In the genomic region with DNA sequence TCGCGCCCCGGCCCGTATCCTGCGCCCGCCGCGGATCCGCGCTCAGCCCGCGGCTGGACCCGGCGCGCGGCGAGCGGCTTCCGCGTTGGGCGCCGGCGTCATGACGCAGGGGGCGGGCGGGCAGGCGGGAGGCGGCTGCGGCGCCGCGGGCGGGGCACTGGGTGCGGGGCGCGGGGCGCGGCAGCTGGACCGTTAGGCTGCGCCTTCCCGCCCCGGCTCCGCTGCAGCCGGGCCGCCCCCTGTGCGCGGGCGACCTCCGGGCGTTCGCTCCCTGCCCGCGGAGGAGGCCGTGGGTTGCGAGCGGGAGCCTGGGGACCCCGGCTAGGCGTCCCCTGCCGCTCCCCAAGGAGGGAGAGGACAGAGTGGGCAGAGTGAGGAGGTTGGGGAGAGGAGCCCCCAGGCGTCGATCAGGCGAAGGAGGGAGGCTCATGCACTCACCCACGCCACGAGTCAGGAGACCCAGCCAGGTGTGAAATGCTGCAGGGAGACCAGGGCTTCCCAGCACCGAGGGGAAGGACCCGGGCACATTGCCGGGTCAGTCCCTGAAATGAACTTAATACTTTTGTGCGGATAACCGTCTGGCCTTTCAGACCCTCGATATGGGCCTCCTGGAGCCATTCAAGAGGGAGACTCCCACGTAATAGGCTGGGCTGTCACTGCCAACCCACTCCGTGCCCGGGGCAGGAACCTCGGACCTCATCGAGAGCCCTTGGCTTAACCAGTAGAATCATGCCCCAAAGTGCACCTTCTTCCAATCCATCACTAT, we compare ENCODE assay signal across 8 cellular contexts. TPM values are rescaled to one million over a fixed set of nuclear protein-coding genes. Genes with fewer than 3 reads are reported as not detected.
DNase-seq lines count a peak whose midpoint lies in the region; ATAC-seq lines count a peak whose summit lies in the region.

A gene (minus strand): TSS at position 55 of the 766 bp plus-strand sequence. CDS start 252 bp downstream, outside the sequence.

- ATAC-seq in GM18511 (IDR thresholded peaks at IDR 0.05; ENCODE audit: unreplicated experiment) (peak; percentile 83), HG02981 (IDR thresholded peaks at IDR 0.05; ENCODE audit: unreplicated experiment) (peak; percentile 70)

- peak within 1 kb of the TSS; percentile 36 for H3K27ac ChIP-seq in mesodermal cell (ENCODE audit: low read depth, low read length, severe bottlenecking)

- 25% methylated on average over 41 of the region's 75 CpGs for WGBS in mesodermal cell (ENCODE audit: insufficient coverage in 2 of 2), 2 experiments

- H3K9me3 ChIP-seq in mesodermal cell (ENCODE audit: control insufficient read depth, low read length), result no peaks in the 10 kb centered on the region

- DNase-seq in ACHN (peak; percentile 73), NCI-H748 treated with DMSO at 0.1 percent for 48 hours (lab: John Stamatoyannopoulos, UW) (peak; percentile 1)
- DNase-seq in activated CD8-positive, alpha-beta memory T cell treated with anti-CD3 and anti-CD28 coated beads, Interleukin-2, amount 50 U/mL, for 4 hours, result peak; percentile 80
- DNase-seq in stimulated activated CD8-positive, alpha-beta memory T cell treated with anti-CD3 and anti-CD28 coated beads, Interleukin-15, amount 100 ng/mL, for 1 hour (ENCODE audit: low read depth), result peak; percentile 52

- in situ Hi-C loops in ACHN (cut with HindIII; ENCODE audit: low pct_ligation_motif_present, low pct_unique_long_range_greater_than_20kb, low sequenced_read_pairs), result no loop called here
- in situ Hi-C loops in endometrial microvascular endothelial cells (cut with HindIII; ENCODE audit: inconsistent ontology term, low pct_unique_long_range_greater_than_20kb, low sequenced_read_pairs), result no loop called here

- no peaks in the 10 kb centered on the region for H3K36me3 ChIP-seq in mesodermal cell (ENCODE audit: control insufficient read depth, insufficient read depth, low read length)

- H3K4me1 ChIP-seq in mesodermal cell (ENCODE audit: control insufficient read depth, insufficient read depth, low read length, poor library complexity, severe bottlenecking), result no peaks in the 10 kb centered on the region

- peak within 1 kb of the TSS; percentile 92 for H3K4me3 ChIP-seq in mesodermal cell (ENCODE audit: extremely low read depth, insufficient read depth, low read length, poor library complexity, severe bottlenecking)

RNA-seq across cellular contexts. Expression of the gene that starts here (rescaled TPM):
- 12.1 TPM for total RNA-seq in endometrial microvascular endothelial cells (ENCODE audit: inconsistent ontology term)
- polyA plus RNA-seq in mesodermal cell (2013, experiment 1 of 2), result 41.2 TPM
- polyA plus RNA-seq in mesodermal cell (2013, experiment 2 of 2), result 42.1 TPM

Comparison
In these comparisons a context has a peak if more than half of its experiments do, and no peak if none do; other contexts are left out.
1. Peak in every context shown above with its lines: DNase-seq, ATAC-seq, H3K4me3 ChIP-seq and H3K27ac ChIP-seq.
2. DNase-seq: peak in every context shown above with its lines; median percentile 80 in activated CD8-positive, alpha-beta memory T cell treated with anti-CD3 and anti-CD28 coated beads, Interleukin-2, amount 50 U/mL, for 4 hours; 73 in ACHN; 52 in stimulated activated CD8-positive, alpha-beta memory T cell treated with anti-CD3 and anti-CD28 coated beads, Interleukin-15, amount 100 ng/mL, for 1 hour; 1 in NCI-H748 treated with DMSO at 0.1 percent for 48 hours.